Comparison of ENCODE assay signal across 8 cellular contexts in the genomic region with DNA sequence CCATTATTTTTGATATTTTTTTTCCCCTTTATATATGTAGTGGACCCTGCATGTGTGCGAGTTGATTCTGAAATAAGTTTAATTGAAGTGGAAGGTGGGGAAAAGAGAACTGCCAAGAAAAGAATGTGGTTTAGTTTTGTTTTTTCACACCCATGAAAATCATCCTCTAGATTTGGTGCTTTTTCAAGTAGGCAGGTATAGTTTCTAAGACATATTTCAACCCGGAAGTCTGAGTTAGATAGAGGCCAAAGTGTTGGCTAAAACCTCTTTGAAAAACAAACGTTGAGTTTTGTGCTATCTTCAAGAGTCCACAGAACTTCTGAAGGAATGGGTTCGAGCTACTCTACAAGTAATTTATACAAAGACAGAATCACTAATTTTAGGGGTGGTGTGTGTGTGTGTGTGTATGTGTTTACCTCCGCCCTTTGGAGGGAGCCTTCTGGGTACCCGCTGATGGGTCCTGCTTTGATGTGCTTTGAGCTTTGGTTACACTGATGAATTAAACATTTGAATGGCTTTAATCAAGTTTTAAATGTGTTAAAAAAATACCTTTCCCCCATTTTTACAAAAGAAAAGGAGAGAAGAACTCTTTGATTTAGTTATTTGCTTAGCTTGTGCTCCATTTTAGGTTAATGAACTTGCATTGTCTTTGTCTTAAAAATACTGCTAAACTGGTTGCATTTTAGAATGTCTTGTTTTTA. TPM values are rescaled to one million over a fixed set of nuclear protein-coding genes. Genes with fewer than 3 reads are reported as not detected.
DNase-seq lines count a peak whose midpoint lies in the region; ATAC-seq and TF ChIP-seq lines count a peak whose summit lies in the region.

No MANE protein-coding gene starts in this region.

- H3K36me3 ChIP-seq in ACC112 (ENCODE audit: insufficient read depth, low read length) (no peaks in the 10 kb centered on the region), HUES6 (ENCODE audit: control insufficient read depth, insufficient read depth, low read length) (no peaks in the 10 kb centered on the region), body of pancreas (replicated peaks in 1 of 2; ENCODE audit: insufficient read depth in 1 of 2, low read depth in 2 of 2) (no peaks in the 10 kb centered on the region)

- intact Hi-C loops in body of pancreas (cut with DNase I): no loop called here

- H3K79me2 ChIP-seq in ACC112 (ENCODE audit: control insufficient read depth, insufficient read depth, low read length, unreplicated experiment): peaks cover 66% of the 10 kb centered on the region

- ATAC-seq in body of pancreas (no peak), HG02884 (IDR thresholded peaks at IDR 0.05; ENCODE audit: unreplicated experiment) (no peak), GM21786 (IDR thresholded peaks at IDR 0.05; ENCODE audit: unreplicated experiment) (no peak)

- no peaks in the 10 kb centered on the region for H3K9me3 ChIP-seq in HUES6 (ENCODE audit: control insufficient read depth, insufficient read depth, low read depth, low read length)
- no peaks in the 10 kb centered on the region for H3K9me3 ChIP-seq in body of pancreas
- H3K9me3 ChIP-seq in mononuclear cell (ENCODE audit: low read depth, low read length): no peaks in the 10 kb centered on the region

- no peak overlapping the region for H3K9ac ChIP-seq in HUES6 (ENCODE audit: low read length)

- 43 to 46% methylated on average over 6 of the region's 6 CpGs for WGBS in body of pancreas, 2 donors

- no peak overlapping the region for H3K27ac ChIP-seq in ACC112 (ENCODE audit: low read depth, low read length)
- H3K27ac ChIP-seq in HUES6 (ENCODE audit: low read depth, low read length): no peak overlapping the region
- peak overlapping the region in 3 of 4 donors; percentile 88 to 91 (median 90) for H3K27ac ChIP-seq in body of pancreas

- H2AFZ ChIP-seq in ACC112 (ENCODE audit: low read length, unreplicated experiment): no peak overlapping the region

- peaks cover 21% of the 10 kb centered on the region for H3K4me1 ChIP-seq in ACC112 (ENCODE audit: control insufficient read depth, insufficient read depth, low read length, unreplicated experiment)
- H3K4me1 ChIP-seq in HUES6 (ENCODE audit: control insufficient read depth, insufficient read depth, low read length): peaks cover 62% of the 10 kb centered on the region
- peaks cover 54% of the 10 kb centered on the region for H3K4me1 ChIP-seq in body of pancreas
- H3K4me1 ChIP-seq in mononuclear cell (ENCODE audit: insufficient read depth, low read length): peaks cover 55% of the 10 kb centered on the region

- no peak for DNase-seq in body of pancreas
- DNase-seq in NOMO-1 (lab: John Stamatoyannopoulos, UW; ENCODE audit: unreplicated experiment in 2 of 2): no peak
- no peak for DNase-seq in NK-92 (lab: John Stamatoyannopoulos, UW; ENCODE audit: unreplicated experiment)

- TF ChIP-seq CTCF in body of pancreas (IDR thresholded peaks at IDR 0.05): no peak

- no peaks in the 10 kb centered on the region for H3K27me3 ChIP-seq in ACC112 (ENCODE audit: insufficient read depth, low read length)
- peaks cover 4% of the 10 kb centered on the region; the same call in 1 of the 2 replicates for H3K27me3 ChIP-seq in HUES6 (ENCODE audit: control insufficient read depth, insufficient read depth, low read length)
- H3K27me3 ChIP-seq in body of pancreas: no peaks in the 10 kb centered on the region
- no peaks in the 10 kb centered on the region for H3K27me3 ChIP-seq in mononuclear cell (ENCODE audit: insufficient read depth, low read length)

- no peak for TF ChIP-seq POLR2A in body of pancreas (IDR thresholded peaks at IDR 0.05)

- H3K4me3 ChIP-seq in ACC112 (ENCODE audit: low read depth, low read length) (peak overlapping the region; percentile 97), HUES6 (ENCODE audit: low read depth, low read length) (peak overlapping the region; percentile 97), body of pancreas (no peak overlapping the region), mononuclear cell (ENCODE audit: low read length) (peak overlapping the region; percentile 86)

RNA-seq across cellular contexts. Expression of a gene that starts 2.5 kb away (rescaled TPM):
- 10 to 100 TPM; 33.5 to 44.8 TPM for total RNA-seq in body of pancreas
- 47.5 TPM for total RNA-seq in mononuclear cell

Comparison
In these comparisons a context has a peak if more than half of its experiments do, and no peak if none do; other contexts are left out.
1. H3K27ac ChIP-seq: peak in body of pancreas (3 of 4); none in ACC112 (single experiment) and HUES6 (single experiment).
2. H3K4me3 ChIP-seq: peak in ACC112 (single experiment), HUES6 (single experiment) and mononuclear cell (single experiment); none in body of pancreas (0 of 2).